8 cellular contexts compared by ENCODE assay signal in the genomic region with DNA sequence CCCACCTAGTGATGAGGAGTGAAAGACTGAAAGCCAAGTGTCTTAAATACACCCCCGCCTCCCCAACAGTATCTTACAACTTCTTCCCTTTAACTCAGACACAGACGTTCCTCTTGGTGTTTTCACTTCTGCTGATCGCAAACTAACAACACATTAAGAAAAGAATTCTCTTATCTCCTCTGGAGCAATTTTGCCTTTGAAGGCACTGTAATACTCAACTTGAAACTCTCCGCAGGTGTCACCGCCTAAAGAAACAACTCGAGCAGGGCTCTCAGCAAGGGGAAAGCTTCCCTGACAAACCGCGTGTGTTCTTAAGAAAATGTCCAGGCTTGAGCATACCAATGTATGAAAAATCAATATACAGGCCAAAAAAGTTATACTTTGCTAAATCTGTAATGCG. TPM values are rescaled to one million over a fixed set of nuclear protein-coding genes. Genes with fewer than 3 reads are reported as not detected.
DNase-seq lines count a peak whose midpoint lies in the region; ATAC-seq and TF ChIP-seq lines count a peak whose summit lies in the region.

No MANE protein-coding gene starts in this region.

- TF ChIP-seq EP300 in neural cell (conservative IDR thresholded peaks at IDR 0.05; ENCODE audit: poor library complexity, severe bottlenecking): no peak

- ATAC-seq in GM21786 (IDR thresholded peaks at IDR 0.05; ENCODE audit: unreplicated experiment): peak; percentile 42

- POLR2A ChIA-PET in PC-9 (lab: Charles Lee; ENCODE audit: unreplicated experiment): interaction anchor here (0.6 to 1.3 kb wide), 5 partner anchors 62 to 1481 kb away, joined by 3 to 4 read pairs (median 3); no protein-coding TSS in a partner anchor

- peak overlapping the region; percentile 72 for H3K4me3 ChIP-seq in BE2C (ENCODE audit: low read depth, low read length)
- peak overlapping the region; percentile 86 for H3K4me3 ChIP-seq in PC-9
- peak overlapping the region; percentile 90 for H3K4me3 ChIP-seq in epithelial cell of proximal tubule (ENCODE audit: low read depth, low read length)
- peak overlapping the region; percentile 79 for H3K4me3 ChIP-seq in neural cell (ENCODE audit: low read length)

- H3K4me2 ChIP-seq in PC-9 (peak overlapping the region; percentile 88), neural cell (ENCODE audit: low read length) (peak overlapping the region; percentile 84)

- H3K79me2 ChIP-seq in PC-9 (ENCODE audit: low read depth): peaks cover 22% of the 10 kb centered on the region
- H3K79me2 ChIP-seq in neural cell (replicated peaks; ENCODE audit: insufficient read depth, low read length): peaks cover 62% of the 10 kb centered on the region

- TF ChIP-seq RAD21 in neural cell (conservative IDR thresholded peaks at IDR 0.05): no peak

- H3K27me3 ChIP-seq in BE2C (no peaks in the 10 kb centered on the region), PC-9 (ENCODE audit: insufficient read depth, low read depth) (no peaks in the 10 kb centered on the region), neural cell (ENCODE audit: insufficient read depth, low read depth, low read length) (no peaks in the 10 kb centered on the region)

- TSS peak; percentile 62 for BruUV-seq in PC-9 (replicated peaks; lab: Mats Ljungman, UMichigan)

- H3K36me3 ChIP-seq in BE2C (no peaks in the 10 kb centered on the region), PC-9 (ENCODE audit: low read depth) (no peaks in the 10 kb centered on the region), neural cell (ENCODE audit: insufficient read depth, low read length) (peaks cover 5% of the 10 kb centered on the region)

- peak overlapping the region; percentile 76 for H3K9ac ChIP-seq in neural cell (ENCODE audit: low read length)

- H2AFZ ChIP-seq in PC-9 (peak overlapping the region; percentile 90), neural cell (ENCODE audit: low read depth, low read length) (no peak overlapping the region)

- CTCF ChIA-PET in PC-9 (lab: Charles Lee): interaction anchor here (0.6 to 1.3 kb wide), 10 partner anchors 23 to 1633 kb away, joined by 3 to 20 read pairs (median 8); no protein-coding TSS in a partner anchor

- H3K27ac ChIP-seq in PC-9: peak overlapping the region; percentile 79
- H3K27ac ChIP-seq in neural cell (ENCODE audit: low read length): peak overlapping the region; percentile 76

- TF ChIP-seq CTCF in BE2C (IDR thresholded peaks at IDR 0.05; ENCODE audit: low read depth, low read length) (no peak), PC-9 (conservative IDR thresholded peaks at IDR 0.05) (no peak), epithelial cell of proximal tubule (conservative IDR thresholded peaks at IDR 0.05; ENCODE audit: low read depth, low read length) (no peak), neural cell (IDR thresholded peaks at IDR 0.05; ENCODE audit: poor library complexity, severe bottlenecking) (no peak)

- peaks cover 15% of the 10 kb centered on the region for H3F3A ChIP-seq in PC-9 (ENCODE audit: insufficient read depth, low read depth)
- H3F3A ChIP-seq in neural cell (ENCODE audit: insufficient read depth, low read length, poor library complexity, severe bottlenecking): no peaks in the 10 kb centered on the region

- intact Hi-C loops in PC-9 (cut with micrococcal nuclease; ENCODE audit: unreplicated experiment): loop anchor here (2.0 to 5.0 kb wide), 4 partner anchors 91 to 491 kb away; no protein-coding TSS in a partner anchor

- no peaks in the 10 kb centered on the region for H4K20me1 ChIP-seq in PC-9 (ENCODE audit: insufficient read depth)
- no peaks in the 10 kb centered on the region for H4K20me1 ChIP-seq in neural cell (ENCODE audit: insufficient read depth)

- no peaks in the 10 kb centered on the region for H3K9me3 ChIP-seq in BE2C
- H3K9me3 ChIP-seq in PC-9 (ENCODE audit: insufficient read depth, low read depth): no peaks in the 10 kb centered on the region
- no peaks in the 10 kb centered on the region for H3K9me3 ChIP-seq in neural cell (ENCODE audit: low read length)

- no peaks in the 10 kb centered on the region for H3K9me2 ChIP-seq in PC-9 (ENCODE audit: insufficient read depth)
- H3K9me2 ChIP-seq in neural cell (ENCODE audit: insufficient read depth, low read length): no peaks in the 10 kb centered on the region

- DNase-seq in BE2C (no peak), PC-9 (peak; percentile 12 to 45), epithelial cell of proximal tubule (ENCODE audit: low read depth) (no peak), activated gamma-delta T cell treated with Interleukin-2 at 50 U/mL for 16 hours (no peak), AG20443 (ENCODE audit: low spot score) (no peak)
- DNase-seq in stimulated activated CD4-positive, alpha-beta T cell treated with anti-CD3 and anti-CD28 coated beads, Interleukin-4, amount 100 ng/mL, for 24 hours: no peak

- H3K4me1 ChIP-seq in BE2C (peaks cover 4% of the 10 kb centered on the region; the same call in 1 of the 2 replicates), PC-9 (replicated peaks; ENCODE audit: insufficient read depth) (peaks cover 55% of the 10 kb centered on the region)

TF ChIP-seq in neural cell, 6 proteins besides CTCF, POLR2A, EP300 and RAD21:
- no peak for TF ChIP-seq TAF1 (IDR thresholded peaks at IDR 0.05; ENCODE audit: low read depth)
- no peak for TF ChIP-seq MXI1 (conservative IDR thresholded peaks at IDR 0.05; ENCODE audit: poor library complexity, severe bottlenecking)
- peak; percentile 9 for TF ChIP-seq POLR2AphosphoS5 (IDR thresholded peaks at IDR 0.05)
- TF ChIP-seq, protein P1, sequence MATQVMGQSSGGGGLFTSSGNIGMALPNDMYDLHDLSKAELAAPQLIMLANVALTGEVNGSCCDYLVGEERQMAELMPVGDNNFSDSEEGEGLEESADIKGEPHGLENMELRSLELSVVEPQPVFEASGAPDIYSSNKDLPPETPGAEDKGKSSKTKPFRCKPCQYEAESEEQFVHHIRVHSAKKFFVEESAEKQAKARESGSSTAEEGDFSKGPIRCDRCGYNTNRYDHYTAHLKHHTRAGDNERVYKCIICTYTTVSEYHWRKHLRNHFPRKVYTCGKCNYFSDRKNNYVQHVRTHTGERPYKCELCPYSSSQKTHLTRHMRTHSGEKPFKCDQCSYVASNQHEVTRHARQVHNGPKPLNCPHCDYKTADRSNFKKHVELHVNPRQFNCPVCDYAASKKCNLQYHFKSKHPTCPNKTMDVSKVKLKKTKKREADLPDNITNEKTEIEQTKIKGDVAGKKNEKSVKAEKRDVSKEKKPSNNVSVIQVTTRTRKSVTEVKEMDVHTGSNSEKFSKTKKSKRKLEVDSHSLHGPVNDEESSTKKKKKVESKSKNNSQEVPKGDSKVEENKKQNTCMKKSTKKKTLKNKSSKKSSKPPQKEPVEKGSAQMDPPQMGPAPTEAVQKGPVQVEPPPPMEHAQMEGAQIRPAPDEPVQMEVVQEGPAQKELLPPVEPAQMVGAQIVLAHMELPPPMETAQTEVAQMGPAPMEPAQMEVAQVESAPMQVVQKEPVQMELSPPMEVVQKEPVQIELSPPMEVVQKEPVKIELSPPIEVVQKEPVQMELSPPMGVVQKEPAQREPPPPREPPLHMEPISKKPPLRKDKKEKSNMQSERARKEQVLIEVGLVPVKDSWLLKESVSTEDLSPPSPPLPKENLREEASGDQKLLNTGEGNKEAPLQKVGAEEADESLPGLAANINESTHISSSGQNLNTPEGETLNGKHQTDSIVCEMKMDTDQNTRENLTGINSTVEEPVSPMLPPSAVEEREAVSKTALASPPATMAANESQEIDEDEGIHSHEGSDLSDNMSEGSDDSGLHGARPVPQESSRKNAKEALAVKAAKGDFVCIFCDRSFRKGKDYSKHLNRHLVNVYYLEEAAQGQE (IDR thresholded peaks at IDR 0.05; ENCODE audit: borderline replicate concordance): no peak
- TF ChIP-seq EZH2 (IDR thresholded peaks at IDR 0.05; ENCODE audit: borderline replicate concordance, insufficient read depth, low read length, poor library complexity, severe bottlenecking): no peak

RNA-seq across cellular contexts. Expression of a gene that starts 0.4 kb away (rescaled TPM):
- 5.1 TPM for polyA plus RNA-seq in BE2C (2012; ENCODE audit: insufficient read depth, insufficient read length, low read depth)
- total RNA-seq in PC-9 (2021) (19.9 and 20.9 TPM in 2 replicates), epithelial cell of proximal tubule (68.6 and 77.1 TPM in 2 replicates)
- polyA plus RNA-seq in neural cell: 377 and 386 TPM in 2 replicates
- polyA minus RNA-seq in neural cell: 978 and 1,090 TPM in 2 replicates

Comparison
In these comparisons a context has a peak if more than half of its experiments do, and no peak if none do; other contexts are left out.
1. DNase-seq: peak in PC-9 (2 of 2); none in BE2C (single experiment), epithelial cell of proximal tubule (single experiment), activated gamma-delta T cell treated with Interleukin-2 at 50 U/mL for 16 hours (single experiment), AG20443 (single experiment) and stimulated activated CD4-positive, alpha-beta T cell treated with anti-CD3 and anti-CD28 coated beads, Interleukin-4, amount 100 ng/mL, for 24 hours (single experiment).
2. Peak in every context shown above with its lines, with median percentiles within 50 percentile points of each other: H3K4me3 ChIP-seq.